In the genomic region with DNA sequence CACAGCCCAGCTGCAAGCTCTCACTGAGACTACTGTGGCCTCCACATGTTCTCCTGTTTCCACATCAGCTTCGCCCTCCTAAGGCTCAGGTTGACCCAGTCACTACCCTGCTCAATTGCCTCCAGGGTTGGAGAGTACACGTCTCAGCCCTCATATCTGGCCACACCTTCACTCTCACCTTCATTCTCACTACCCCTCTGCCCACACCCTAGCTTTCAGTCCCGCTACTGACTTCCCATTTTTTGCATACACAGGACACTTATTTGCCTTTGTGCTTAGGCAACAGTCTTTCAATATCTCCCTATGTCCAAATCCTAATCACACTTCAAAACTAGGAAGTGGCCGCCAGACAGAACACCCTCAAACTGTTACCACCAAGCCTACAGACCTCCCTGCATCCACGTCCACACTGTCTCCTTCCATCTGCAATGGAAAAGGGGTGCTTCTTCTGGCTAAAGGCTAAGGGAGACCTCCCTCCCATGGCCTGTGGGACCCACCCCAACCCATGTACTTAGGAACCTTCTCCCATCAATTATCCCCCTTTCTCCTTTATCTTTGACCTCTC, we compare ENCODE assay signal across 1 cellular context.
TF ChIP-seq lines count a peak whose summit lies in the region.

No MANE protein-coding gene starts in this region.

TF ChIP-seq in H1, 55 proteins besides CTCF, POLR2A, EP300 and RAD21:
- TF ChIP-seq SP1 (IDR thresholded peaks at IDR 0.05; ENCODE audit: low read depth, low read length): no peak
- TF ChIP-seq SUZ12 (IDR thresholded peaks at IDR 0.05; ENCODE audit: low read length): no peak
- no peak for TF ChIP-seq SRF (IDR thresholded peaks at IDR 0.05; ENCODE audit: low read depth, low read length)
- no peak for TF ChIP-seq ASH2L (IDR thresholded peaks at IDR 0.05; ENCODE audit: low read length)
- TF ChIP-seq TAF7 (optimal IDR thresholded peaks at IDR 0.05; ENCODE audit: borderline replicate concordance, low read depth, low read length): no peak
- no peak for TF ChIP-seq SIRT6 (IDR thresholded peaks at IDR 0.05; ENCODE audit: low read length)
- TF ChIP-seq, protein P1, sequence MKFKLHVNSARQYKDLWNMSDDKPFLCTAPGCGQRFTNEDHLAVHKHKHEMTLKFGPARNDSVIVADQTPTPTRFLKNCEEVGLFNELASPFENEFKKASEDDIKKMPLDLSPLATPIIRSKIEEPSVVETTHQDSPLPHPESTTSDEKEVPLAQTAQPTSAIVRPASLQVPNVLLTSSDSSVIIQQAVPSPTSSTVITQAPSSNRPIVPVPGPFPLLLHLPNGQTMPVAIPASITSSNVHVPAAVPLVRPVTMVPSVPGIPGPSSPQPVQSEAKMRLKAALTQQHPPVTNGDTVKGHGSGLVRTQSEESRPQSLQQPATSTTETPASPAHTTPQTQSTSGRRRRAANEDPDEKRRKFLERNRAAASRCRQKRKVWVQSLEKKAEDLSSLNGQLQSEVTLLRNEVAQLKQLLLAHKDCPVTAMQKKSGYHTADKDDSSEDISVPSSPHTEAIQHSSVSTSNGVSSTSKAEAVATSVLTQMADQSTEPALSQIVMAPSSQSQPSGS (IDR thresholded peaks at IDR 0.05; ENCODE audit: low read length): no peak
- no peak for TF ChIP-seq SAP30 (IDR thresholded peaks at IDR 0.05; ENCODE audit: insufficient read depth, insufficient replicate concordance, low read length)
- TF ChIP-seq CBX8 (IDR thresholded peaks at IDR 0.05; ENCODE audit: borderline replicate concordance, low read depth, low read length): no peak
- TF ChIP-seq POLR2AphosphoS5 (IDR thresholded peaks at IDR 0.05; ENCODE audit: low read depth, low read length): no peak
- TF ChIP-seq, protein P2, sequence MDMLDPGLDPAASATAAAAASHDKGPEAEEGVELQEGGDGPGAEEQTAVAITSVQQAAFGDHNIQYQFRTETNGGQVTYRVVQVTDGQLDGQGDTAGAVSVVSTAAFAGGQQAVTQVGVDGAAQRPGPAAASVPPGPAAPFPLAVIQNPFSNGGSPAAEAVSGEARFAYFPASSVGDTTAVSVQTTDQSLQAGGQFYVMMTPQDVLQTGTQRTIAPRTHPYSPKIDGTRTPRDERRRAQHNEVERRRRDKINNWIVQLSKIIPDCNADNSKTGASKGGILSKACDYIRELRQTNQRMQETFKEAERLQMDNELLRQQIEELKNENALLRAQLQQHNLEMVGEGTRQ (IDR thresholded peaks at IDR 0.05; ENCODE audit: low read length): no peak
- TF ChIP-seq, protein P3, sequence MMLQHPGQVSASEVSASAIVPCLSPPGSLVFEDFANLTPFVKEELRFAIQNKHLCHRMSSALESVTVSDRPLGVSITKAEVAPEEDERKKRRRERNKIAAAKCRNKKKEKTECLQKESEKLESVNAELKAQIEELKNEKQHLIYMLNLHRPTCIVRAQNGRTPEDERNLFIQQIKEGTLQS (IDR thresholded peaks at IDR 0.05; ENCODE audit: insufficient read depth, low read depth, low read length): no peak
- TF ChIP-seq, protein P4, sequence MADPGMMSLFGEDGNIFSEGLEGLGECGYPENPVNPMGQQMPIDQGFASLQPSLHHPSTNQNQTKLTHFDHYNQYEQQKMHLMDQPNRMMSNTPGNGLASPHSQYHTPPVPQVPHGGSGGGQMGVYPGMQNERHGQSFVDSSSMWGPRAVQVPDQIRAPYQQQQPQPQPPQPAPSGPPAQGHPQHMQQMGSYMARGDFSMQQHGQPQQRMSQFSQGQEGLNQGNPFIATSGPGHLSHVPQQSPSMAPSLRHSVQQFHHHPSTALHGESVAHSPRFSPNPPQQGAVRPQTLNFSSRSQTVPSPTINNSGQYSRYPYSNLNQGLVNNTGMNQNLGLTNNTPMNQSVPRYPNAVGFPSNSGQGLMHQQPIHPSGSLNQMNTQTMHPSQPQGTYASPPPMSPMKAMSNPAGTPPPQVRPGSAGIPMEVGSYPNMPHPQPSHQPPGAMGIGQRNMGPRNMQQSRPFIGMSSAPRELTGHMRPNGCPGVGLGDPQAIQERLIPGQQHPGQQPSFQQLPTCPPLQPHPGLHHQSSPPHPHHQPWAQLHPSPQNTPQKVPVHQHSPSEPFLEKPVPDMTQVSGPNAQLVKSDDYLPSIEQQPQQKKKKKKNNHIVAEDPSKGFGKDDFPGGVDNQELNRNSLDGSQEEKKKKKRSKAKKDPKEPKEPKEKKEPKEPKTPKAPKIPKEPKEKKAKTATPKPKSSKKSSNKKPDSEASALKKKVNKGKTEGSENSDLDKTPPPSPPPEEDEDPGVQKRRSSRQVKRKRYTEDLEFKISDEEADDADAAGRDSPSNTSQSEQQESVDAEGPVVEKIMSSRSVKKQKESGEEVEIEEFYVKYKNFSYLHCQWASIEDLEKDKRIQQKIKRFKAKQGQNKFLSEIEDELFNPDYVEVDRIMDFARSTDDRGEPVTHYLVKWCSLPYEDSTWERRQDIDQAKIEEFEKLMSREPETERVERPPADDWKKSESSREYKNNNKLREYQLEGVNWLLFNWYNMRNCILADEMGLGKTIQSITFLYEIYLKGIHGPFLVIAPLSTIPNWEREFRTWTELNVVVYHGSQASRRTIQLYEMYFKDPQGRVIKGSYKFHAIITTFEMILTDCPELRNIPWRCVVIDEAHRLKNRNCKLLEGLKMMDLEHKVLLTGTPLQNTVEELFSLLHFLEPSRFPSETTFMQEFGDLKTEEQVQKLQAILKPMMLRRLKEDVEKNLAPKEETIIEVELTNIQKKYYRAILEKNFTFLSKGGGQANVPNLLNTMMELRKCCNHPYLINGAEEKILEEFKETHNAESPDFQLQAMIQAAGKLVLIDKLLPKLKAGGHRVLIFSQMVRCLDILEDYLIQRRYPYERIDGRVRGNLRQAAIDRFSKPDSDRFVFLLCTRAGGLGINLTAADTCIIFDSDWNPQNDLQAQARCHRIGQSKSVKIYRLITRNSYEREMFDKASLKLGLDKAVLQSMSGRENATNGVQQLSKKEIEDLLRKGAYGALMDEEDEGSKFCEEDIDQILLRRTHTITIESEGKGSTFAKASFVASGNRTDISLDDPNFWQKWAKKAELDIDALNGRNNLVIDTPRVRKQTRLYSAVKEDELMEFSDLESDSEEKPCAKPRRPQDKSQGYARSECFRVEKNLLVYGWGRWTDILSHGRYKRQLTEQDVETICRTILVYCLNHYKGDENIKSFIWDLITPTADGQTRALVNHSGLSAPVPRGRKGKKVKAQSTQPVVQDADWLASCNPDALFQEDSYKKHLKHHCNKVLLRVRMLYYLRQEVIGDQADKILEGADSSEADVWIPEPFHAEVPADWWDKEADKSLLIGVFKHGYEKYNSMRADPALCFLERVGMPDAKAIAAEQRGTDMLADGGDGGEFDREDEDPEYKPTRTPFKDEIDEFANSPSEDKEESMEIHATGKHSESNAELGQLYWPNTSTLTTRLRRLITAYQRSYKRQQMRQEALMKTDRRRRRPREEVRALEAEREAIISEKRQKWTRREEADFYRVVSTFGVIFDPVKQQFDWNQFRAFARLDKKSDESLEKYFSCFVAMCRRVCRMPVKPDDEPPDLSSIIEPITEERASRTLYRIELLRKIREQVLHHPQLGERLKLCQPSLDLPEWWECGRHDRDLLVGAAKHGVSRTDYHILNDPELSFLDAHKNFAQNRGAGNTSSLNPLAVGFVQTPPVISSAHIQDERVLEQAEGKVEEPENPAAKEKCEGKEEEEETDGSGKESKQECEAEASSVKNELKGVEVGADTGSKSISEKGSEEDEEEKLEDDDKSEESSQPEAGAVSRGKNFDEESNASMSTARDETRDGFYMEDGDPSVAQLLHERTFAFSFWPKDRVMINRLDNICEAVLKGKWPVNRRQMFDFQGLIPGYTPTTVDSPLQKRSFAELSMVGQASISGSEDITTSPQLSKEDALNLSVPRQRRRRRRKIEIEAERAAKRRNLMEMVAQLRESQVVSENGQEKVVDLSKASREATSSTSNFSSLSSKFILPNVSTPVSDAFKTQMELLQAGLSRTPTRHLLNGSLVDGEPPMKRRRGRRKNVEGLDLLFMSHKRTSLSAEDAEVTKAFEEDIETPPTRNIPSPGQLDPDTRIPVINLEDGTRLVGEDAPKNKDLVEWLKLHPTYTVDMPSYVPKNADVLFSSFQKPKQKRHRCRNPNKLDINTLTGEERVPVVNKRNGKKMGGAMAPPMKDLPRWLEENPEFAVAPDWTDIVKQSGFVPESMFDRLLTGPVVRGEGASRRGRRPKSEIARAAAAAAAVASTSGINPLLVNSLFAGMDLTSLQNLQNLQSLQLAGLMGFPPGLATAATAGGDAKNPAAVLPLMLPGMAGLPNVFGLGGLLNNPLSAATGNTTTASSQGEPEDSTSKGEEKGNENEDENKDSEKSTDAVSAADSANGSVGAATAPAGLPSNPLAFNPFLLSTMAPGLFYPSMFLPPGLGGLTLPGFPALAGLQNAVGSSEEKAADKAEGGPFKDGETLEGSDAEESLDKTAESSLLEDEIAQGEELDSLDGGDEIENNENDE (IDR thresholded peaks at IDR 0.05; ENCODE audit: insufficient replicate concordance, low read length): no peak
